In the genomic region with DNA sequence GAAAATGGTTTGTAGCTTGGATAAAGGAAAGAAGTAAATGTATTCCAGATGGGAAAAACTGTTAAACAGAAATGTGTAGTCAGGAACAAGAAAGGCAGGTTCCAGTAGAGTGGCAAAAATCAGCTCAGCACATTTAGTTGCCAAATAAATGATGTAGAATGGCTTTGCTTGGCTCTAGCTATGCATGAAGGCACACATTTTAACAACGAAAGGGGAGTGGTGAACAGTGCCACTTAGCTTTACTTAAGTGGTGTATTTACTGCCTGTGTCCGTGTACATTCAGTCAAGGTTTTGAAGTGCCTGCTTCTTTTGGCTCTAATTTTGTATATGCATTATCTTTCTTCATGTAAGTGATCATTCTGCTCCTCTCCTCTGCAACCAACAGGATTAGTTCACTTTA, we compare ENCODE assay signal across 1 cellular context.
TF ChIP-seq lines count a peak whose summit lies in the region.

No MANE protein-coding gene starts in this region.

TF ChIP-seq in WTC11, 78 proteins besides CTCF, POLR2A, EP300 and RAD21 (continued from another document):
- TF ChIP-seq FOXP4 (CRISPR knock-in tag; IDR thresholded peaks at IDR 0.05) = no peak
- no peak for TF ChIP-seq E2F5 (CRISPR knock-in tag; IDR thresholded peaks at IDR 0.05)
- TF ChIP-seq ZNF671 (CRISPR knock-in tag; IDR thresholded peaks at IDR 0.05) = no peak
